25 cellular contexts compared by ENCODE assay signal in the genomic region with DNA sequence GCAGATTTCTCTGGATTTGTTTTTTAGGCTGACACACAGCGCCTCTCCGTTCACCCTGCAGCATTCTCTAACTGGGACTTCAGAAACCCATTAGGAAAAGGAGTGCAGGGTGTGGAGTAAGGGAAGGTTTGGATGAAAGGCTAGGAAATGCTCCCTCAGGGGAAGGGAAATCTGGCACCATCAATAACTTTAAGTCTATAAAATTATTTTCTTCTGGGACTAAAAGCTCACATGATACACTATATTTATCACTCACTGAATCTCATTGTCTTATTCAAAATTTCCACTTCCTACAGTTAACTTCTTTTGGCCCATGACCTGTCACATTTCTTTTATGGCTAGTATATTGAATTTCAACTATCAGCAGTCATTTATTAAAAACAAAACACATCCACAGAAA. TPM values are rescaled to one million over a fixed set of nuclear protein-coding genes. Genes with fewer than 3 reads are reported as not detected.
"Had no signal": no experiment of that assay in that cellular context is flagged by ENCODE, and none has a peak within 500 bp of the region (broad histone marks: within the 10 kb centered on the region; RNA-seq: fewer than 3 reads in every experiment).

No MANE protein-coding gene starts in this region.

- ATAC-seq: naive thymus-derived CD4-positive, alpha-beta T cell; natural killer cell; pancreas; right cardiac atrium; right lobe of liver; stimulated activated effector memory CD8-positive, alpha-beta T cell treated with anti-CD3 and anti-CD28 coated beads, Interleukin-12 subunit alpha, Interleukin-12 subunit beta, amount 100 ng/mL, for 72 hours; stimulated activated naive B cell treated with anti-CD40 and anti-IgM and Interleukin-4, amounts not matched to agents 10 μg/mL and 1 μg/mL and 100 μg/mL, for 72 hours; stimulated activated naive CD8-positive, alpha-beta T cell treated with anti-CD3 and anti-CD28 coated beads, Interleukin-15, amount 100 ng/mL, for 72 hours; upper lobe of right lung had no signal

- H3K27ac ChIP-seq: neutrophil, pancreas, prostate gland, right lobe of liver, skin epidermis, suprapubic skin, testis, tibial artery, transverse colon, upper lobe of right lung, uterus had no signal

- H3K4me3 ChIP-seq: pancreas, prostate gland, right lobe of liver, skin epidermis, suprapubic skin, testis, tibial artery, transverse colon, upper lobe of right lung, uterus had no signal

- DNase-seq: naive thymus-derived CD4-positive, alpha-beta T cell; natural killer cell; nephron progenitor cell; nucleus accumbens; pancreas; right cardiac atrium; right lobe of liver; stimulated activated CD4-positive, alpha-beta T cell treated with anti-CD3 and anti-CD28 coated beads, Interleukin-15, amount 100 ng/mL, for 24 hours; stimulated activated CD4-positive, alpha-beta T cell treated with anti-CD3 and anti-CD28 coated beads, Interleukin-2, amount 100 ng/mL, for 24 hours; stimulated activated CD4-positive, alpha-beta T cell treated with anti-CD3 and anti-CD28 coated beads, Interleukin-2, amount 100 ng/mL, for 48 hours; stimulated activated CD4-positive, alpha-beta T cell treated with anti-CD3 and anti-CD28 coated beads, Interleukin-4, amount 100 ng/mL, for 24 hours; stimulated activated naive B cell treated with anti-CD40 and anti-IgM and Interleukin-4, amounts not matched to agents 10 μg/mL and 1 μg/mL and 100 μg/mL, for 72 hours; stimulated activated naive CD4-positive, alpha-beta T cell treated with Interleukin-2 at 50 U/mL for 16 hours; stimulated activated naive CD8-positive, alpha-beta T cell treated with anti-CD3 and anti-CD28 coated beads, Interleukin-15, amount 100 ng/mL, for 72 hours; substantia nigra; testis; tibial artery; transverse colon; upper lobe of right lung; uterus had no signal

- H3K27me3 ChIP-seq: neutrophil, pancreas, right lobe of liver, suprapubic skin, testis, tibial artery, transverse colon, upper lobe of right lung, uterus had no signal

- H3K9me3 ChIP-seq: neutrophil, pancreas, prostate gland, right lobe of liver, suprapubic skin, testis, tibial artery, transverse colon, upper lobe of right lung, uterus had no signal

- H3K36me3 ChIP-seq: pancreas, prostate gland, right lobe of liver, suprapubic skin, tibial artery, transverse colon, upper lobe of right lung, uterus had no signal

- H3K4me1 ChIP-seq: pancreas, prostate gland, testis, uterus had no signal

RNA-seq across cellular contexts. Expression of gene HLX, which starts 45.8 kb away (rescaled TPM):
- polyA plus RNA-seq: naive thymus-derived CD4-positive, alpha-beta T cell had no signal

RNA-seq across cellular contexts. Expression of gene MTARC1, which starts 46.7 kb away (rescaled TPM):
- polyA plus RNA-seq: naive thymus-derived CD4-positive, alpha-beta T cell had no signal
